ENCODE assay signal across 10 cellular contexts in genomic region chr7:158811894-158812293, GRCh38. TPM values are rescaled to one million over a fixed set of nuclear protein-coding genes. Genes with fewer than 3 reads are reported as not detected.
DNase-seq lines count a peak whose midpoint lies in the region; ATAC-seq and TF ChIP-seq lines count a peak whose summit lies in the region.
"Had no signal": no experiment of that assay in that cellular context is flagged by ENCODE, and none has a peak within 500 bp of the region (broad histone marks: within the 10 kb centered on the region; RNA-seq: fewer than 3 reads in every experiment).

No MANE protein-coding gene starts in this region.

- H3K27me3 Mint-ChIP-seq in Caco-2 (ENCODE audit: insufficient read depth, unreplicated experiment) = no peaks in the 10 kb centered on the region
- no peaks in the 10 kb centered on the region for H3K27me3 Mint-ChIP-seq in activated CD8-positive, alpha-beta T cell treated with anti-CD3 and anti-CD28 coated beads for 36 hours

- peaks cover 1% of the 10 kb centered on the region; the same call in 1 of the 2 replicates for H3K36me3 ChIP-seq in Caco-2 (ENCODE audit: control insufficient read depth, insufficient read depth, low read length)
- peaks cover 9% of the 10 kb centered on the region for H3K36me3 ChIP-seq in skeletal muscle satellite cell (ENCODE audit: insufficient read depth, low read length)

- H3K4me1 ChIP-seq in Caco-2 = peaks cover 40% of the 10 kb centered on the region
- peaks cover 35% of the 10 kb centered on the region for H3K4me1 ChIP-seq in skeletal muscle satellite cell (ENCODE audit: control insufficient read depth, insufficient read depth, low read length)

- POLR2A ChIA-PET in Caco-2 (lab: Charles Lee) = no interaction called here
- POLR2A ChIA-PET in activated CD8-positive, alpha-beta T cell treated with anti-CD3 and anti-CD28 coated beads for 36 hours (lab: Charles Lee) = interaction anchor here (1.1 to 4.4 kb wide), 7 partner anchors 9 to 107 kb away, joined by 3 to 28 read pairs (median 4); partner anchors contain the start of genes ESYT2 and NCAPG2

- H3K9me3 Mint-ChIP-seq in Caco-2 (ENCODE audit: unreplicated experiment) = no peaks in the 10 kb centered on the region
- H3K9me3 Mint-ChIP-seq in activated CD8-positive, alpha-beta T cell treated with anti-CD3 and anti-CD28 coated beads for 36 hours = no peaks in the 10 kb centered on the region

- ATAC-seq in activated CD8-positive, alpha-beta T cell treated with anti-CD3 and anti-CD28 coated beads for 36 hours = no peak
- ATAC-seq in left cardiac atrium = peak; percentile 56 to 64

- no peak for TF ChIP-seq POLR2A in erythroblast (IDR thresholded peaks at IDR 0.05; ENCODE audit: low read length)

- peak overlapping the region; percentile 88 for H3K27ac Mint-ChIP-seq in Caco-2 (ENCODE audit: unreplicated experiment)
- H3K27ac Mint-ChIP-seq in activated CD8-positive, alpha-beta T cell treated with anti-CD3 and anti-CD28 coated beads for 36 hours = peak overlapping the region; percentile 97

- no peaks in the 10 kb centered on the region for H3K9me3 ChIP-seq in Caco-2
- no peaks in the 10 kb centered on the region for H3K9me3 ChIP-seq in skeletal muscle satellite cell (replicated peaks; ENCODE audit: low read length)

- peaks cover 47% of the 10 kb centered on the region for H3K36me3 Mint-ChIP-seq in Caco-2 (ENCODE audit: insufficient read depth, unreplicated experiment)
- peaks cover 56% of the 10 kb centered on the region for H3K36me3 Mint-ChIP-seq in activated CD8-positive, alpha-beta T cell treated with anti-CD3 and anti-CD28 coated beads for 36 hours (ENCODE audit: low read depth)

- BruUV-seq in Caco-2 (replicated peaks; lab: Mats Ljungman, UMichigan) = no TSS peak

- H3K4me3 Mint-ChIP-seq in Caco-2 (ENCODE audit: unreplicated experiment) = peak overlapping the region; percentile 20
- peak overlapping the region; percentile 28 for H3K4me3 Mint-ChIP-seq in activated CD8-positive, alpha-beta T cell treated with anti-CD3 and anti-CD28 coated beads for 36 hours

- no peaks in the 10 kb centered on the region for H3K27me3 ChIP-seq in Caco-2 (replicated peaks; ENCODE audit: control insufficient read depth, insufficient read depth, low read length)
- no peaks in the 10 kb centered on the region for H3K27me3 ChIP-seq in skeletal muscle satellite cell (ENCODE audit: control insufficient read depth, insufficient read depth, low read length)

- intact Hi-C loops in Caco-2 (cut with micrococcal nuclease; ENCODE audit: unreplicated experiment) (no loop called here), left cardiac atrium (cut with DNase I) (no loop called here)
- intact Hi-C loops in activated CD8-positive, alpha-beta T cell treated with anti-CD3 and anti-CD28 coated beads for 36 hours (cut with micrococcal nuclease) = no loop called here

- DNase-seq in Caco-2 (no peak), left cardiac atrium (no peak), dermis blood vessel endothelial cell (no peak), NOMO-1 treated with DMSO at 0.1 percent for 48 hours (lab: John Stamatoyannopoulos, UW; ENCODE audit: unreplicated experiment) (no peak), NCI-H82 treated with DMSO at 0.1 percent for 48 hours (lab: John Stamatoyannopoulos, UW; ENCODE audit: unreplicated experiment) (no peak), erythroblast (lab: John Stamatoyannopoulos, UW) (no peak)
- DNase-seq in activated CD8-positive, alpha-beta T cell treated with anti-CD3 and anti-CD28 coated beads for 36 hours = peak; percentile 26
- DNase-seq: NCI-H1105 had no signal

- H3K4me2 ChIP-seq in skeletal muscle satellite cell (ENCODE audit: low read length) = peak overlapping the region; percentile 13

- H3K9ac ChIP-seq in skeletal muscle satellite cell (ENCODE audit: low read depth, low read length) = no peak overlapping the region

- no peak overlapping the region for H3K4me3 ChIP-seq in Caco-2 (ENCODE audit: low read depth, low read length)
- no peak overlapping the region for H3K4me3 ChIP-seq in skeletal muscle satellite cell (ENCODE audit: low read length)
- H3K4me3 ChIP-seq: SK-N-MC had no signal

- H3K4me1 Mint-ChIP-seq in Caco-2 (ENCODE audit: low read depth, unreplicated experiment) = peaks cover 51% of the 10 kb centered on the region
- peaks cover 87% of the 10 kb centered on the region for H3K4me1 Mint-ChIP-seq in activated CD8-positive, alpha-beta T cell treated with anti-CD3 and anti-CD28 coated beads for 36 hours (ENCODE audit: low read depth)

- CTCF ChIA-PET in Caco-2 (lab: Charles Lee) = no interaction called here
- CTCF ChIA-PET in activated CD8-positive, alpha-beta T cell treated with anti-CD3 and anti-CD28 coated beads for 36 hours (lab: Charles Lee) = interaction anchor here (1.3 to 3.2 kb wide), 4 partner anchors 11 to 51 kb away, joined by 3 to 11 read pairs (median 6); partner anchors contain the start of gene ESYT2

- TF ChIP-seq CTCF in Caco-2 (IDR thresholded peaks at IDR 0.05; ENCODE audit: insufficient read depth in 1 of 2, low read depth in 1 of 2, low read length in 1 of 2, severe bottlenecking in 1 of 2, unreplicated experiment in 1 of 2) = no peak
- TF ChIP-seq CTCF in activated CD8-positive, alpha-beta T cell treated with anti-CD3 and anti-CD28 coated beads for 36 hours (IDR thresholded peaks at IDR 0.05) = no peak

RNA-seq across cellular contexts. Expression of gene ESYT2, which starts 17.4 kb away (rescaled TPM):
- total RNA-seq in Caco-2 (2022) (55.2 and 59.4 TPM in 2 replicates), left cardiac atrium (10 to 100 TPM; 46.5 to 79.3 TPM), dermis blood vessel endothelial cell (67.6 and 82.1 TPM in 2 replicates)
- 10 to 100 TPM; 55.5 to 56.6 TPM for total RNA-seq in activated CD8-positive, alpha-beta T cell treated with anti-CD3 and anti-CD28 coated beads for 36 hours
- total RNA-seq in skeletal muscle satellite cell (2012; rRNA removed) = 64.7 and 71.0 TPM in 2 replicates

RNA-seq across cellular contexts. Expression of gene DYNC2I1, which starts 44.5 kb away (rescaled TPM):
- total RNA-seq in Caco-2 (2022) = 13.2 and 17.6 TPM in 2 replicates
- 10 to 100 TPM; 14.8 to 17.0 TPM for total RNA-seq in activated CD8-positive, alpha-beta T cell treated with anti-CD3 and anti-CD28 coated beads for 36 hours
- total RNA-seq in left cardiac atrium = 10 to 100 TPM; 22.0 to 33.5 TPM
- 3.3 and 5.0 TPM in 2 replicates for total RNA-seq in skeletal muscle satellite cell (2012; rRNA removed)
- total RNA-seq in dermis blood vessel endothelial cell = 4.9 and 5.3 TPM in 2 replicates
